In genomic region chr17:62507191-62507836, GRCh38 we compare ENCODE assay signal across 8 cellular contexts. TPM values are rescaled to one million over a fixed set of nuclear protein-coding genes. Genes with fewer than 3 reads are reported as not detected.
DNase-seq lines count a peak whose midpoint lies in the region; ATAC-seq and TF ChIP-seq lines count a peak whose summit lies in the region.
"Not testable (repeated sequence)": the region's sequence is repeated elsewhere in the genome, so short reads cannot be mapped to it uniquely, and the experiment has no call there.

No MANE protein-coding gene starts in this region.

- peak overlapping the region; percentile 5 to 67 (median 27) for H3K4me3 Mint-ChIP-seq in CD4-positive, CD25-positive, alpha-beta regulatory T cell
- peak overlapping the region; percentile 32 for H3K4me3 Mint-ChIP-seq in activated naive CD8-positive, alpha-beta T cell treated with anti-CD3 and anti-CD28 coated beads, Interleukin-2, amount 10 ng/mL, durations not matched to agents 7 days and 5 days

- H3K9me3 ChIP-seq in CD4-positive, CD25-positive, alpha-beta regulatory T cell (ENCODE audit: control insufficient read depth in 2 of 2, low read length in 2 of 2); osteoblast (ENCODE audit: low read depth, low read length): not testable (repeated sequence)

- ATAC-seq in CD4-positive, CD25-positive, alpha-beta regulatory T cell (ENCODE audit: low read depth in 2 of 2): peak in 1 of 2 donors; percentile 12
- ATAC-seq in GM18861 (IDR thresholded peaks at IDR 0.05; ENCODE audit: unreplicated experiment) (peak; percentile 84), GM21786 (IDR thresholded peaks at IDR 0.05; ENCODE audit: unreplicated experiment) (peak; percentile 69), HG03342 (IDR thresholded peaks at IDR 0.05; ENCODE audit: unreplicated experiment) (peak; percentile 50), SK-N-SH treated with all-trans-retinoic acid at 6 μM for 48 hours (peak; percentile 50; the same call in 2 of the 3 replicates)
- ATAC-seq in activated naive CD8-positive, alpha-beta T cell treated with anti-CD3 and anti-CD28 coated beads, Interleukin-2, amount 10 ng/mL, durations not matched to agents 7 days and 5 days (ENCODE audit: low read depth): not testable (repeated sequence)

- H2AFZ ChIP-seq in osteoblast (ENCODE audit: low read length): not testable (repeated sequence)

- not testable (repeated sequence) for H3K4me3 ChIP-seq in CD4-positive, CD25-positive, alpha-beta regulatory T cell (ENCODE audit: low read depth, low read length); osteoblast (ENCODE audit: insufficient read depth, low read length)

- H3K4me2 ChIP-seq in osteoblast (ENCODE audit: insufficient read depth, low read length): not testable (repeated sequence)

- H3K27me3 ChIP-seq in CD4-positive, CD25-positive, alpha-beta regulatory T cell (ENCODE audit: control insufficient read depth, insufficient read depth, low read length); osteoblast (ENCODE audit: insufficient read depth, low read length): not testable (repeated sequence)

- H3K27me3 Mint-ChIP-seq in CD4-positive, CD25-positive, alpha-beta regulatory T cell; activated naive CD8-positive, alpha-beta T cell treated with anti-CD3 and anti-CD28 coated beads, Interleukin-2, amount 10 ng/mL, durations not matched to agents 7 days and 5 days: not testable (repeated sequence)

- TF ChIP-seq CTCF in osteoblast (IDR thresholded peaks at IDR 0.05; ENCODE audit: extremely low read depth, low read depth, low read length): not testable (repeated sequence)

- peak overlapping the region; percentile 29 to 82 (median 33) for H3K27ac Mint-ChIP-seq in CD4-positive, CD25-positive, alpha-beta regulatory T cell
- not testable (repeated sequence) for H3K27ac Mint-ChIP-seq in activated naive CD8-positive, alpha-beta T cell treated with anti-CD3 and anti-CD28 coated beads, Interleukin-2, amount 10 ng/mL, durations not matched to agents 7 days and 5 days

- H3K79me2 ChIP-seq in osteoblast (ENCODE audit: insufficient read depth, low read length): peaks cover 83% of the 10 kb centered on the region

- H3K36me3 Mint-ChIP-seq in CD4-positive, CD25-positive, alpha-beta regulatory T cell; activated naive CD8-positive, alpha-beta T cell treated with anti-CD3 and anti-CD28 coated beads, Interleukin-2, amount 10 ng/mL, durations not matched to agents 7 days and 5 days: not testable (repeated sequence)

- H3K9me3 Mint-ChIP-seq in CD4-positive, CD25-positive, alpha-beta regulatory T cell; activated naive CD8-positive, alpha-beta T cell treated with anti-CD3 and anti-CD28 coated beads, Interleukin-2, amount 10 ng/mL, durations not matched to agents 7 days and 5 days: not testable (repeated sequence)

- not testable (repeated sequence) for H3K36me3 ChIP-seq in CD4-positive, CD25-positive, alpha-beta regulatory T cell (ENCODE audit: control insufficient read depth, insufficient read depth, low read length); osteoblast (ENCODE audit: insufficient read depth, low read length)

- peaks cover 24 to 67% (median 45%) of the 10 kb centered on the region in 4 donors for H3K4me1 Mint-ChIP-seq in CD4-positive, CD25-positive, alpha-beta regulatory T cell
- H3K4me1 Mint-ChIP-seq in activated naive CD8-positive, alpha-beta T cell treated with anti-CD3 and anti-CD28 coated beads, Interleukin-2, amount 10 ng/mL, durations not matched to agents 7 days and 5 days: peaks cover 18% of the 10 kb centered on the region

- not testable (repeated sequence) for H3K27ac ChIP-seq in CD4-positive, CD25-positive, alpha-beta regulatory T cell (ENCODE audit: insufficient read depth, low read length, poor library complexity, severe bottlenecking); osteoblast (ENCODE audit: low read depth, low read length)

- peaks cover 12% of the 10 kb centered on the region for H4K20me1 ChIP-seq in osteoblast (ENCODE audit: insufficient read depth, low read length)

- POLR2A ChIA-PET in activated naive CD8-positive, alpha-beta T cell treated with anti-CD3 and anti-CD28 coated beads, Interleukin-2, amount 10 ng/mL, durations not matched to agents 7 days and 5 days (lab: Charles Lee): not testable (repeated sequence)

- not testable (repeated sequence) for H3K4me1 ChIP-seq in CD4-positive, CD25-positive, alpha-beta regulatory T cell (ENCODE audit: control insufficient read depth, insufficient read depth, low read length, poor library complexity, severe bottlenecking); osteoblast (ENCODE audit: insufficient read depth, low read length)

- DNase-seq in CD4-positive, CD25-positive, alpha-beta regulatory T cell: peak in 1 of 3 donors; percentile 3
- DNase-seq in activated naive CD8-positive, alpha-beta T cell treated with anti-CD3 and anti-CD28 coated beads, Interleukin-2, amount 10 ng/mL, durations not matched to agents 7 days and 5 days: not testable (repeated sequence)
- DNase-seq in iris pigment epithelial cell (ENCODE audit: low read depth) (peak; percentile 16), osteoblast (ENCODE audit: insufficient read length, low spot score, missing footprints) (peak; percentile 3)

RNA-seq across cellular contexts. Expression of gene TLK2, which starts 28.7 kb away (rescaled TPM):
- total RNA-seq in CD4-positive, CD25-positive, alpha-beta regulatory T cell: 89.5 TPM
- 10 to 100 TPM in 2 of 4 donors, 1 to 10 TPM in 2; 6.9 to 13.4 (median 10.2) TPM for polyA plus RNA-seq in CD4-positive, CD25-positive, alpha-beta regulatory T cell
- 10 to 100 TPM; 47.1 to 59.3 TPM for total RNA-seq in activated naive CD8-positive, alpha-beta T cell treated with anti-CD3 and anti-CD28 coated beads, Interleukin-2, amount 10 ng/mL, durations not matched to agents 7 days and 5 days
- 51.3 and 52.8 TPM in 2 replicates for total RNA-seq in osteoblast
